In the genomic region with DNA sequence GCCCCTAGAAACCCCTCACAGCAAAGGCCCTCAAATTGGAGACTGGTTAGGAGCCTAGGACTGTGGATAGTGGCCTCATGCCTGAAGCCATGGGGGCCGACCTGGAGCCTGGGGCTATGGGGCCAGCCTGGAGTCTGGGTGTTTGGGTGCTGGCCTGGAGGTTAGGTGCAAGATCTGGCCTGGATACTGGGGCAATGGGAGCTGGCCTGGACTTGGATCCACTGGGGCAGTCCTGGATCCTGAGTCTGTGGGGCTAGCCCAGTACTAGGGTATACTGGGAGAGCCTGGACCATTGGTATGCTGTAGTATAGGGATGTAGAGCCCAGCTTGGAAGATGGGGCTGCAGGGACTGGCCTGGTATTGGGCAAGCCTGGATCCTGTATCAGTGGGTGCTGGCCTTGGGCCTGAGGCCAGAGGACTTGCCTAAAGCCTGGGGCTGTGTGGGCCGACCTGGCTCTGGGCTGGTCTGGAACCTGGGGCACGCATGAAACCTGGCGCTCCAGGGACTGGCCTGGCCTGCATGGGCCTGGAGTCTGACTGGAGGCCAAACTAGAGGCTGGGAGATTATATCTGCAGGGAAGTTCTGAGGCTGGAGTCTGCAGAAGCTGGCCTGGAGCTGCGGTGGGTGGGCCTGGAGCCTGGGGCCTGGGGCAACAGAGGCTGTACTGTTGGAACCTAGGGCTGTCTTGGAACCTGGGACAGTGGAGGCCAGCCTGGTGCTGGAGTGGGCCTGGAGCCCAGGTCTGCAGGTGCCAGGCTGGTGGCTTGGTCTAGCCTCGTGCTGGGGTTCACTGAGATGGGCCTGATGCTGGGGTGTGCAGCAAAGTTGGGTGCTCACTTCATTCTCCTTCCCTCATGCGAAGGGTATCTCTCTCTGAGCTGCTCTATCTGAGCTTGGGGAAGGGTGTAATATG, we compare ENCODE assay signal across 1 cellular context.
TF ChIP-seq lines count a peak whose summit lies in the region.

No MANE protein-coding gene starts in this region.

TF ChIP-seq in K562, 482 proteins besides CTCF, POLR2A, EP300 and RAD21:
- TF ChIP-seq ZKSCAN3 (CRISPR knock-in tag; IDR thresholded peaks at IDR 0.05) (no peak), ZNF592 (IDR thresholded peaks at IDR 0.05) (no peak), HMGN3 (IDR thresholded peaks at IDR 0.05; ENCODE audit: borderline replicate concordance, extremely low read depth, insufficient read length, low read depth, low read length) (no peak)
